Comparison of ENCODE assay signal across 12 cellular contexts in the genomic region with DNA sequence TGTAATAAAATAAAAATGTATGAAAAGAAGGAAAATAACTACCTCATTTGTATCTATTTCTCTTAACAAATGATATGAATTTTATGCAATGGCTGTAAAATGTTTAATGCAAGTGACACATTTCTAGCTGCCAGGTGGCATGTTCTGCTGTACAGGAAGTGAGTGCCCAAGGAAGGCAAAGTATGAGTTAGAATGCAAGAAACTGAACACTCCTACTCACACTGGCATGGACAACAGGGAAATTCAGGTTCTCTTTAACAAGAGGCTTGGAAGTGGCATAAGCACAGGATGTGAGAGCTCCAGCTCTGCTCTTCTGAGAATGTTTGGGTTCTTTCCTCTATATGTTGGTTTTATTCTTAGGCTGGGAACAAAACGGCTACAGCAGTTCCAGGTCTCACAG. TPM values are rescaled to one million over a fixed set of nuclear protein-coding genes. Genes with fewer than 3 reads are reported as not detected.
A peak's percentile ranks its signal among the peaks of the same experiment; 100 is the strongest.
DNase-seq lines count a peak whose midpoint lies in the region; ATAC-seq and TF ChIP-seq lines count a peak whose summit lies in the region.
"Had no signal": no experiment of that assay in that cellular context is flagged by ENCODE, and none has a peak within 500 bp of the region (broad histone marks: within the 10 kb centered on the region; RNA-seq: fewer than 3 reads in every experiment).

No MANE protein-coding gene starts in this region.

- H3K4me1 ChIP-seq in BLaER1 treated with 17β-estradiol and CSF1 and Interleukin-3, amounts not matched to agents 10 nM and 100 nM = peaks cover 0 to 35% (median 27%) of the 10 kb centered on the region in 10 experiments; a peak in 15 of 20 replicates
- H3K4me1 ChIP-seq: HAP-1 had no signal

- H3K27ac Mint-ChIP-seq in Calu3 (ENCODE audit: unreplicated experiment) = no peak overlapping the region
- H3K27ac Mint-ChIP-seq: CD4-positive, alpha-beta memory T cell had no signal

- intact Hi-C loops in Calu3 (cut with micrococcal nuclease; ENCODE audit: unreplicated experiment) (no loop called here), posterior vena cava (cut with DNase I) (no loop called here)

- no peaks in the 10 kb centered on the region for H4K20me1 ChIP-seq in BLaER1 treated with 17β-estradiol and CSF1 and Interleukin-3, amounts not matched to agents 10 nM and 100 nM

- no peak overlapping the region for H3K27ac ChIP-seq in BLaER1 treated with 17β-estradiol and CSF1 and Interleukin-3, amounts not matched to agents 10 nM and 100 nM
- H3K27ac ChIP-seq: GM23248 had no signal

- H3K36me3 ChIP-seq in BLaER1 treated with 17β-estradiol and CSF1 and Interleukin-3, amounts not matched to agents 10 nM and 100 nM = no peaks in the 10 kb centered on the region
- H3K36me3 ChIP-seq: BE2C, HAP-1 had no signal

- H3K9me3 ChIP-seq in BLaER1 treated with 17β-estradiol and CSF1 and Interleukin-3, amounts not matched to agents 10 nM and 100 nM (replicated peaks in 1 of 11) = peaks cover 0 to 4% (median 0%) of the 10 kb centered on the region in 11 experiments; a peak in 2 of 22 replicates
- H3K9me3 ChIP-seq: BE2C, HAP-1 had no signal

- no peaks in the 10 kb centered on the region for H3K27me3 Mint-ChIP-seq in Calu3 (ENCODE audit: unreplicated experiment)

- no peaks in the 10 kb centered on the region for H3K36me3 Mint-ChIP-seq in Calu3 (ENCODE audit: insufficient read depth, unreplicated experiment)
- H3K36me3 Mint-ChIP-seq: CD14-positive monocyte; CD4-positive, alpha-beta memory T cell had no signal

- CTCF ChIA-PET in Calu3 (lab: Charles Lee) = no interaction called here

- no peaks in the 10 kb centered on the region for H3K4me1 Mint-ChIP-seq in Calu3 (ENCODE audit: low read depth, unreplicated experiment)
- H3K4me1 Mint-ChIP-seq: CD14-positive monocyte had no signal

- DNase-seq in inferior parietal cortex (ENCODE audit: extremely low spot score) (peak; percentile 46), occipital lobe (lab: John Stamatoyannopoulos, UW) (peak; percentile 25), Calu3 (no peak), posterior vena cava (ENCODE audit: low spot score) (no peak)
- DNase-seq: BE2C; CD4-positive, alpha-beta memory T cell; GM23248 had no signal

- no peaks in the 10 kb centered on the region for H3K27me3 ChIP-seq in BLaER1 treated with 17β-estradiol and CSF1 and Interleukin-3, amounts not matched to agents 10 nM and 100 nM
- H3K27me3 ChIP-seq: BE2C had no signal

- no TSS peak for BruUV-seq in Calu3 (replicated peaks; lab: Mats Ljungman, UMichigan)

- H3K9ac ChIP-seq in BLaER1 treated with 17β-estradiol and CSF1 and Interleukin-3, amounts not matched to agents 10 nM and 100 nM = no peak overlapping the region
- H3K9ac ChIP-seq: GM23248 had no signal

- no peak for ATAC-seq in HG03175 (IDR thresholded peaks at IDR 0.05; ENCODE audit: unreplicated experiment)

- peak overlapping the region in 7 of 11 experiments; percentile 10 to 59 (median 44); a peak in 13 of 22 replicates for H3K4me2 ChIP-seq in BLaER1 treated with 17β-estradiol and CSF1 and Interleukin-3, amounts not matched to agents 10 nM and 100 nM

- no peak overlapping the region for H3K4me3 Mint-ChIP-seq in Calu3 (ENCODE audit: low read depth, unreplicated experiment)
- H3K4me3 Mint-ChIP-seq: CD14-positive monocyte; CD4-positive, alpha-beta memory T cell had no signal

- no peaks in the 10 kb centered on the region for H3K9me3 Mint-ChIP-seq in Calu3 (ENCODE audit: low read depth, unreplicated experiment)
- H3K9me3 Mint-ChIP-seq: CD4-positive, alpha-beta memory T cell had no signal

- H3K4me3 ChIP-seq in BLaER1 treated with 17β-estradiol and CSF1 and Interleukin-3, amounts not matched to agents 10 nM and 100 nM = no peak overlapping the region
- H3K4me3 ChIP-seq: GM23248, HAP-1 had no signal

- no peak for TF ChIP-seq CTCF in Calu3 (IDR thresholded peaks at IDR 0.05; ENCODE audit: unreplicated experiment)

RNA-seq across cellular contexts. Expression of a gene that starts 20.4 kb away (rescaled TPM):
- total RNA-seq in occipital lobe (19.2 TPM), Calu3 (2022) (85.8 and 89.9 TPM in 2 replicates), posterior vena cava (100 to 1,000 TPM; 189 to 248 TPM)
- total RNA-seq: CD4-positive, alpha-beta memory T cell; HT-29 had no signal

Comparison
In these comparisons a context has a peak if more than half of its experiments do, and no peak if none do; other contexts are left out.
1. DNase-seq: peak in inferior parietal cortex (single experiment) and occipital lobe (single experiment); none in Calu3 (single experiment) and posterior vena cava (single experiment).